In genomic region chr1:167288390-167289062, GRCh38 we compare ENCODE assay signal across 21 cellular contexts.
"Had no signal": no experiment of that assay in that cellular context is flagged by ENCODE, and none has a peak within 500 bp of the region (broad histone marks: within the 10 kb centered on the region; RNA-seq: fewer than 3 reads in every experiment).

No MANE protein-coding gene starts in this region.

- H3K27ac Mint-ChIP-seq: activated CD8-positive, alpha-beta memory T cell treated with anti-CD3 and anti-CD28 coated beads, Interleukin-2, amount 10 ng/mL, durations not matched to agents 7 days and 5 days; activated naive CD4-positive, alpha-beta T cell treated with anti-CD3 and anti-CD28 coated beads, Interleukin-2, amount 50 U/mL, for 72 hours; type B pancreatic cell had no signal

- H3K9me3 Mint-ChIP-seq: activated naive CD4-positive, alpha-beta T cell treated with anti-CD3 and anti-CD28 coated beads, Interleukin-2, amount 50 U/mL, for 72 hours; activated T-cell treated with anti-CD3 and anti-CD28 coated beads, Interleukin-2, amount 50 U/mL, for 4 hours; naive thymus-derived CD4-positive, alpha-beta T cell had no signal

- DNase-seq: activated CD4-positive, alpha-beta T cell treated with anti-CD3 and anti-CD28 coated beads, Interleukin-2, amount 50 U/mL, for 4 hours; activated CD4-positive, CD25-positive, alpha-beta regulatory T cell treated with anti-CD3 and anti-CD28 coated beads, Interleukin-2, amount 50 U/mL, for 72 hours; activated CD8-positive, alpha-beta memory T cell treated with anti-CD3 and anti-CD28 coated beads, Interleukin-2, amount 10 ng/mL, durations not matched to agents 7 days and 5 days; activated effector memory CD4-positive, alpha-beta T cell treated with anti-CD3 and anti-CD28 coated beads, Interleukin-2, amount 50 U/mL, for 16 hours; activated T-cell treated with anti-CD3 and anti-CD28 coated beads, Interleukin-2, amount 50 U/mL, for 4 hours; amygdala; brain microvascular endothelial cell; cerebellar nuclear complex; dermis blood vessel endothelial cell; naive thymus-derived CD4-positive, alpha-beta T cell; sigmoid colon; stimulated activated CD4-positive, alpha-beta T cell treated with anti-CD3 and anti-CD28 coated beads, Interleukin-2, amount 100 ng/mL, for 24 hours; stimulated activated naive CD4-positive, alpha-beta T cell treated with Interleukin-2 at 50 U/mL for 16 hours; T-helper 2 cell had no signal

- H3K4me1 ChIP-seq: prostate gland had no signal

- H3K27ac ChIP-seq: brain microvascular endothelial cell, gastroesophageal sphincter, hepatocyte, prostate gland, sigmoid colon, suprapubic skin had no signal

- H3K4me3 ChIP-seq: gastroesophageal sphincter, hepatocyte, lung, prostate gland, sigmoid colon, suprapubic skin had no signal

- H3K4me3 Mint-ChIP-seq: activated CD8-positive, alpha-beta memory T cell treated with anti-CD3 and anti-CD28 coated beads, Interleukin-2, amount 10 ng/mL, durations not matched to agents 7 days and 5 days; activated T-cell treated with anti-CD3 and anti-CD28 coated beads, Interleukin-2, amount 50 U/mL, for 4 hours; naive thymus-derived CD4-positive, alpha-beta T cell; type B pancreatic cell had no signal

- ATAC-seq: activated CD8-positive, alpha-beta memory T cell treated with anti-CD3 and anti-CD28 coated beads, Interleukin-2, amount 10 ng/mL, durations not matched to agents 7 days and 5 days; activated naive CD4-positive, alpha-beta T cell treated with anti-CD3 and anti-CD28 coated beads, Interleukin-2, amount 50 U/mL, for 72 hours; activated T-cell treated with anti-CD3 and anti-CD28 coated beads, Interleukin-2, amount 50 U/mL, for 4 hours; gastroesophageal sphincter; naive thymus-derived CD4-positive, alpha-beta T cell had no signal

- H3K27me3 ChIP-seq: brain microvascular endothelial cell, gastroesophageal sphincter, hepatocyte, sigmoid colon, suprapubic skin had no signal

- H3K36me3 ChIP-seq: brain microvascular endothelial cell, gastroesophageal sphincter, prostate gland, sigmoid colon, suprapubic skin had no signal

- H3K27me3 Mint-ChIP-seq: activated CD8-positive, alpha-beta memory T cell treated with anti-CD3 and anti-CD28 coated beads, Interleukin-2, amount 10 ng/mL, durations not matched to agents 7 days and 5 days; naive thymus-derived CD4-positive, alpha-beta T cell; type B pancreatic cell had no signal

- H3K9me3 ChIP-seq: gastroesophageal sphincter, prostate gland, sigmoid colon, suprapubic skin had no signal
